Comparison of ENCODE assay signal across 9 cellular contexts in the genomic region with DNA sequence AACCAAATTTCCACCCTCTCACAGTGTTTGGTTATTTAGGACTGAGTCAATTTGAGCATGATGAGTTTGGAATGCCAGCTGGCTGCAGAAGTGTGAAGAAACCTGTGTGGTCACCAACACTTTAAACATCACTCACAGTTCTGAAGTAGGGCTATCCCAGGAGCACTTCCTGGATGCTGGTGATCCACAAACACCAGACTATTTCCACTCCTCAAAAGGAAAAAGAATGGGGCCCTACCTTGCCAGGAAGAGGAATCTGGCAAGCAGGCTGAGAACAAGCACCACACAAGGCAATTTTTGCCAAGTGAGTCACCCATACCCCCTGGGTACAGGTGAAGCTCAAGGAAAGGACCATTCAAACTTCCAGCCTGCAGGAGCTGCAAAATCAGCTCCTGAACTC.
DNase-seq lines count a peak whose midpoint lies in the region; ATAC-seq and TF ChIP-seq lines count a peak whose summit lies in the region.
"Had no signal": no experiment of that assay in that cellular context is flagged by ENCODE, and none has a peak within 500 bp of the region (broad histone marks: within the 10 kb centered on the region; RNA-seq: fewer than 3 reads in every experiment).

No MANE protein-coding gene starts in this region.

- H3K27ac ChIP-seq in GM23338 (ENCODE audit: low read depth) (no peak overlapping the region), RWPE1 (no peak overlapping the region; the same call in 1 of the 2 replicates), colonic mucosa (no peak overlapping the region)
- H3K27ac ChIP-seq: pancreas had no signal

- H3K9me3 ChIP-seq in colonic mucosa, result no peaks in the 10 kb centered on the region
- H3K9me3 ChIP-seq: pancreas had no signal

- no peak overlapping the region for H3K27ac Mint-ChIP-seq in GM23338

- H4K20me1 ChIP-seq in GM23338 (replicated peaks; ENCODE audit: insufficient read depth), result no peaks in the 10 kb centered on the region

- H3K9me3 Mint-ChIP-seq in GM23338, result no peaks in the 10 kb centered on the region

- no peaks in the 10 kb centered on the region for H3K36me3 ChIP-seq in GM23338 (ENCODE audit: insufficient read depth)
- no peaks in the 10 kb centered on the region for H3K36me3 ChIP-seq in colonic mucosa
- H3K36me3 ChIP-seq: pancreas had no signal

- no peaks in the 10 kb centered on the region for H3K79me2 ChIP-seq in GM23338 (replicated peaks; ENCODE audit: insufficient read depth)

- POLR2A ChIA-PET in RWPE1 (lab: Yijun Ruan, JAX; ENCODE audit: low non-redundant PET), result no interaction called here

- no peaks in the 10 kb centered on the region for H3K9me2 ChIP-seq in GM23338 (ENCODE audit: insufficient read depth)

- peaks cover 25% of the 10 kb centered on the region; the same call in 2 of the 3 replicates for H3K4me1 Mint-ChIP-seq in GM23338

- H2AFZ ChIP-seq in GM23338, result no peak overlapping the region

- no peaks in the 10 kb centered on the region for H3K36me3 Mint-ChIP-seq in GM23338 (ENCODE audit: low read depth)

- TF ChIP-seq CTCF in GM23338 (conservative IDR thresholded peaks at IDR 0.05; ENCODE audit: low read depth in 2 of 2) (no peak), RWPE1 (conservative IDR thresholded peaks at IDR 0.05; ENCODE audit: low read depth) (no peak), colonic mucosa (IDR thresholded peaks at IDR 0.05) (no peak)

- ATAC-seq in GM23338, result peak; percentile 39
- ATAC-seq in HG03095 (IDR thresholded peaks at IDR 0.05; ENCODE audit: unreplicated experiment), result no peak

- H3K9ac ChIP-seq in colonic mucosa (ENCODE audit: low read depth in 2 of 2, low read length in 2 of 2), result no peak overlapping the region

- no peaks in the 10 kb centered on the region for H3K27me3 Mint-ChIP-seq in GM23338 (ENCODE audit: insufficient read depth, low read depth, poor library complexity)

- no peak overlapping the region for H3K4me3 Mint-ChIP-seq in GM23338

- no peaks in the 10 kb centered on the region for H3K27me3 ChIP-seq in GM23338 (ENCODE audit: insufficient read depth)
- H3K27me3 ChIP-seq in colonic mucosa, result no peaks in the 10 kb centered on the region
- H3K27me3 ChIP-seq: pancreas had no signal

- H3K4me3 ChIP-seq in GM23338 (no peak overlapping the region), colonic mucosa (no peak overlapping the region)
- H3K4me3 ChIP-seq: pancreas had no signal

- H3K4me2 ChIP-seq in GM23338, result no peak overlapping the region

- intact Hi-C loops in colonic mucosa (cut with DNase I), result no loop called here

- H3K4me1 ChIP-seq in GM23338 (ENCODE audit: insufficient read depth) (peaks cover 12% of the 10 kb centered on the region; the same call in 1 of the 2 replicates), colonic mucosa (no peaks in the 10 kb centered on the region)
- H3K4me1 ChIP-seq: pancreas had no signal

- no peaks in the 10 kb centered on the region for H3F3A ChIP-seq in GM23338 (replicated peaks; ENCODE audit: low read depth)

- CTCF ChIA-PET in RWPE1 (lab: Yijun Ruan, JAX), result interaction anchor here (0.7 kb wide), 1 partner anchor 1516 kb away, joined by 3 read pairs; no protein-coding TSS in a partner anchor

- DNase-seq in AG08396 (ENCODE audit: low spot score) (peak; percentile 13), GM23338 (ENCODE audit: low spot score) (no peak), RWPE1 (ENCODE audit: low spot score) (peak; percentile 91), fibroblast of peridontal ligament (ENCODE audit: extremely low read depth) (peak; percentile 37), HuH-7.5 (ENCODE audit: low spot score) (no peak), colonic mucosa (no peak), NCI-H524 (lab: John Stamatoyannopoulos, UW) (no peak)
- DNase-seq: pancreas had no signal

TF ChIP-seq in GM23338, 12 proteins besides CTCF, POLR2A, EP300 and RAD21 (continues in another document):
- TF ChIP-seq, protein P1, sequence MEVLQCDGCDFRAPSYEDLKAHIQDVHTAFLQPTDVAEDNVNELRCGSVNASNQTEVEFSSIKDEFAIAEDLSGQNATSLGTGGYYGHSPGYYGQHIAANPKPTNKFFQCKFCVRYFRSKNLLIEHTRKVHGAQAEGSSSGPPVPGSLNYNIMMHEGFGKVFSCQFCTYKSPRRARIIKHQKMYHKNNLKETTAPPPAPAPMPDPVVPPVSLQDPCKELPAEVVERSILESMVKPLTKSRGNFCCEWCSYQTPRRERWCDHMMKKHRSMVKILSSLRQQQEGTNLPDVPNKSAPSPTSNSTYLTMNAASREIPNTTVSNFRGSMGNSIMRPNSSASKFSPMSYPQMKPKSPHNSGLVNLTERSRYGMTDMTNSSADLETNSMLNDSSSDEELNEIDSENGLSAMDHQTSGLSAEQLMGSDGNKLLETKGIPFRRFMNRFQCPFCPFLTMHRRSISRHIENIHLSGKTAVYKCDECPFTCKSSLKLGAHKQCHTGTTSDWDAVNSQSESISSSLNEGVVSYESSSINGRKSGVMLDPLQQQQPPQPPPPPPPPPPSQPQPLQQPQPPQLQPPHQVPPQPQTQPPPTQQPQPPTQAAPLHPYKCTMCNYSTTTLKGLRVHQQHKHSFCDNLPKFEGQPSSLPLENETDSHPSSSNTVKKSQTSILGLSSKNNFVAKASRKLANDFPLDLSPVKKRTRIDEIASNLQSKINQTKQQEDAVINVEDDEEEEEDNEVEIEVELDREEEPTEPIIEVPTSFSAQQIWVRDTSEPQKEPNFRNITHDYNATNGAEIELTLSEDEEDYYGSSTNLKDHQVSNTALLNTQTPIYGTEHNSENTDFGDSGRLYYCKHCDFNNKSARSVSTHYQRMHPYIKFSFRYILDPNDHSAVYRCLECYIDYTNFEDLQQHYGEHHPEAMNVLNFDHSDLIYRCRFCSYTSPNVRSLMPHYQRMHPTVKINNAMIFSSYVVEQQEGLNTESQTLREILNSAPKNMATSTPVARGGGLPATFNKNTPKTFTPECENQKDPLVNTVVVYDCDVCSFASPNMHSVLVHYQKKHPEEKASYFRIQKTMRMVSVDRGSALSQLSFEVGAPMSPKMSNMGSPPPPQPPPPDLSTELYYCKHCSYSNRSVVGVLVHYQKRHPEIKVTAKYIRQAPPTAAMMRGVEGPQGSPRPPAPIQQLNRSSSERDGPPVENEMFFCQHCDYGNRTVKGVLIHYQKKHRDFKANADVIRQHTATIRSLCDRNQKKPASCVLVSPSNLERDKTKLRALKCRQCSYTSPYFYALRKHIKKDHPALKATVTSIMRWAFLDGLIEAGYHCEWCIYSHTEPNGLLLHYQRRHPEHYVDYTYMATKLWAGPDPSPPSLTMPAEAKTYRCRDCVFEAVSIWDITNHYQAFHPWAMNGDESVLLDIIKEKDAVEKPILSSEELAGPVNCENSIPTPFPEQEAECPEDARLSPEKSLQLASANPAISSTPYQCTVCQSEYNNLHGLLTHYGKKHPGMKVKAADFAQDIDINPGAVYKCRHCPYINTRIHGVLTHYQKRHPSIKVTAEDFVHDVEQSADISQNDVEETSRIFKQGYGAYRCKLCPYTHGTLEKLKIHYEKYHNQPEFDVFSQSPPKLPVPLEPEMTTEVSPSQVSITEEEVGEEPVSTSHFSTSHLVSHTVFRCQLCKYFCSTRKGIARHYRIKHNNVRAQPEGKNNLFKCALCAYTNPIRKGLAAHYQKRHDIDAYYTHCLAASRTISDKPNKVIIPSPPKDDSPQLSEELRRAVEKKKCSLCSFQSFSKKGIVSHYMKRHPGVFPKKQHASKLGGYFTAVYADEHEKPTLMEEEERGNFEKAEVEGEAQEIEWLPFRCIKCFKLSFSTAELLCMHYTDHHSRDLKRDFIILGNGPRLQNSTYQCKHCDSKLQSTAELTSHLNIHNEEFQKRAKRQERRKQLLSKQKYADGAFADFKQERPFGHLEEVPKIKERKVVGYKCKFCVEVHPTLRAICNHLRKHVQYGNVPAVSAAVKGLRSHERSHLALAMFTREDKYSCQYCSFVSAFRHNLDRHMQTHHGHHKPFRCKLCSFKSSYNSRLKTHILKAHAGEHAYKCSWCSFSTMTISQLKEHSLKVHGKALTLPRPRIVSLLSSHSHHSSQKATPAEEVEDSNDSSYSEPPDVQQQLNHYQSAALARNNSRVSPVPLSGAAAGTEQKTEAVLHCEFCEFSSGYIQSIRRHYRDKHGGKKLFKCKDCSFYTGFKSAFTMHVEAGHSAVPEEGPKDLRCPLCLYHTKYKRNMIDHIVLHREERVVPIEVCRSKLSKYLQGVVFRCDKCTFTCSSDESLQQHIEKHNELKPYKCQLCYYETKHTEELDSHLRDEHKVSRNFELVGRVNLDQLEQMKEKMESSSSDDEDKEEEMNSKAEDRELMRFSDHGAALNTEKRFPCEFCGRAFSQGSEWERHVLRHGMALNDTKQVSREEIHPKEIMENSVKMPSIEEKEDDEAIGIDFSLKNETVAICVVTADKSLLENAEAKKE (CRISPR knock-in tag; IDR thresholded peaks at IDR 0.05), result no peak
- no peak for TF ChIP-seq EZH2 (IDR thresholded peaks at IDR 0.05; ENCODE audit: low read depth, unreplicated experiment)
- TF ChIP-seq CREB1 (CRISPR knock-in tag; IDR thresholded peaks at IDR 0.05; ENCODE audit: low read depth), result no peak
- no peak for TF ChIP-seq EZH2phosphoT487 (IDR thresholded peaks at IDR 0.05; ENCODE audit: unreplicated experiment)
- no peak for TF ChIP-seq ZNF114 (CRISPR knock-in tag; IDR thresholded peaks at IDR 0.05)
- no peak for TF ChIP-seq ZNF331 (CRISPR knock-in tag; IDR thresholded peaks at IDR 0.05; ENCODE audit: low read depth)
- TF ChIP-seq, protein P2, sequence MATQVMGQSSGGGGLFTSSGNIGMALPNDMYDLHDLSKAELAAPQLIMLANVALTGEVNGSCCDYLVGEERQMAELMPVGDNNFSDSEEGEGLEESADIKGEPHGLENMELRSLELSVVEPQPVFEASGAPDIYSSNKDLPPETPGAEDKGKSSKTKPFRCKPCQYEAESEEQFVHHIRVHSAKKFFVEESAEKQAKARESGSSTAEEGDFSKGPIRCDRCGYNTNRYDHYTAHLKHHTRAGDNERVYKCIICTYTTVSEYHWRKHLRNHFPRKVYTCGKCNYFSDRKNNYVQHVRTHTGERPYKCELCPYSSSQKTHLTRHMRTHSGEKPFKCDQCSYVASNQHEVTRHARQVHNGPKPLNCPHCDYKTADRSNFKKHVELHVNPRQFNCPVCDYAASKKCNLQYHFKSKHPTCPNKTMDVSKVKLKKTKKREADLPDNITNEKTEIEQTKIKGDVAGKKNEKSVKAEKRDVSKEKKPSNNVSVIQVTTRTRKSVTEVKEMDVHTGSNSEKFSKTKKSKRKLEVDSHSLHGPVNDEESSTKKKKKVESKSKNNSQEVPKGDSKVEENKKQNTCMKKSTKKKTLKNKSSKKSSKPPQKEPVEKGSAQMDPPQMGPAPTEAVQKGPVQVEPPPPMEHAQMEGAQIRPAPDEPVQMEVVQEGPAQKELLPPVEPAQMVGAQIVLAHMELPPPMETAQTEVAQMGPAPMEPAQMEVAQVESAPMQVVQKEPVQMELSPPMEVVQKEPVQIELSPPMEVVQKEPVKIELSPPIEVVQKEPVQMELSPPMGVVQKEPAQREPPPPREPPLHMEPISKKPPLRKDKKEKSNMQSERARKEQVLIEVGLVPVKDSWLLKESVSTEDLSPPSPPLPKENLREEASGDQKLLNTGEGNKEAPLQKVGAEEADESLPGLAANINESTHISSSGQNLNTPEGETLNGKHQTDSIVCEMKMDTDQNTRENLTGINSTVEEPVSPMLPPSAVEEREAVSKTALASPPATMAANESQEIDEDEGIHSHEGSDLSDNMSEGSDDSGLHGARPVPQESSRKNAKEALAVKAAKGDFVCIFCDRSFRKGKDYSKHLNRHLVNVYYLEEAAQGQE (IDR thresholded peaks at IDR 0.05; ENCODE audit: unreplicated experiment), result no peak
- TF ChIP-seq POLR2AphosphoS5 (IDR thresholded peaks at IDR 0.05; ENCODE audit: low read depth), result no peak

Comparison
In these comparisons a context has a peak if more than half of its experiments do, and no peak if none do; other contexts are left out.
1. DNase-seq: peak in AG08396 (single experiment), RWPE1 (single experiment) and fibroblast of peridontal ligament (single experiment); none in GM23338 (single experiment), HuH-7.5 (single experiment), colonic mucosa (single experiment) and NCI-H524 (0 of 2).